ENCODE assay signal across 14 cellular contexts in the genomic region with DNA sequence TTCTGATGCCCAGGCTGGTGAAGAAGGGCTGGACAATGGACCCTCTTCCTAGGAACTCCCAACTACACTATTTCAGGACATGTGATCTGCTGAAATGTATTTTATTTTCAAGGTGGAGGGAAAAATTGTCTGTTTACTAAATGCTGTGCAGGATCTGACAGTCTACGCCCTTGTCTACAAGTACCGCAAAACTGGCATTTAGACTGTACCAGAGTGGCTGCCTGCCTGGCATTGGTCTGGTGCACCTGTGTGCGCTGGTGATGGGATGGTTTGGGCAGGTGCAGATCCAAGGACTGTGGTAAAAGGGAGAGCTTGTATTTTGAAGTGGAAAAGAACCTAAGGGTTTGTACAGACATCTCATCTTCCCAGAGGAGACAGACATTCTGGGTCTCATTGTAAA.
DNase-seq lines count a peak whose midpoint lies in the region; ATAC-seq and TF ChIP-seq lines count a peak whose summit lies in the region.
"Had no signal": no experiment of that assay in that cellular context is flagged by ENCODE, and none has a peak within 500 bp of the region (broad histone marks: within the 10 kb centered on the region; RNA-seq: fewer than 3 reads in every experiment).

No MANE protein-coding gene starts in this region.

- H3K27ac ChIP-seq in endodermal cell (ENCODE audit: low read depth, low read length): no peak overlapping the region
- H3K27ac ChIP-seq: BLaER1 treated with 17β-estradiol and CSF1 and Interleukin-3, amounts not matched to agents 10 nM and 100 nM had no signal

- ATAC-seq in GM21619 (IDR thresholded peaks at IDR 0.05; ENCODE audit: unreplicated experiment): no peak
- ATAC-seq: GM12878 had no signal

- intact Hi-C loops in cardiac septum (cut with DNase I): no loop called here

- peaks cover 2% of the 10 kb centered on the region for H3K27me3 Mint-ChIP-seq in endodermal cell (ENCODE audit: insufficient read depth)

- no peak overlapping the region for H3K27ac Mint-ChIP-seq in endodermal cell
- H3K27ac Mint-ChIP-seq: CD4-positive, CD25-positive, alpha-beta regulatory T cell; H9 had no signal

- no peaks in the 10 kb centered on the region for H3K9me3 Mint-ChIP-seq in endodermal cell
- H3K9me3 Mint-ChIP-seq: H9 had no signal

- H3K9me3 ChIP-seq in endodermal cell (ENCODE audit: control insufficient read depth, low read length): no peaks in the 10 kb centered on the region
- H3K9me3 ChIP-seq: BLaER1 treated with 17β-estradiol and CSF1 and Interleukin-3, amounts not matched to agents 10 nM and 100 nM had no signal

- H3K4me1 Mint-ChIP-seq in endodermal cell: no peaks in the 10 kb centered on the region
- H3K4me1 Mint-ChIP-seq: CD4-positive, CD25-positive, alpha-beta regulatory T cell; H9 had no signal

- WGBS in endodermal cell (ENCODE audit: insufficient coverage in 1 of 2, insufficient read length in 1 of 2), 2 experiments: 74% methylated on average over 3 of the region's 3 CpGs; no CpG with 5 or more reads in 1 of the 2 experiments

- TF ChIP-seq CTCF in endodermal cell (conservative IDR thresholded peaks at IDR 0.05): no peak

- no peak overlapping the region for H3K9ac ChIP-seq in endodermal cell (ENCODE audit: extremely low read depth, low read length, poor library complexity, severe bottlenecking)
- H3K9ac ChIP-seq: BLaER1 treated with 17β-estradiol and CSF1 and Interleukin-3, amounts not matched to agents 10 nM and 100 nM had no signal

- H3K36me3 ChIP-seq in endodermal cell (ENCODE audit: control insufficient read depth, insufficient read depth, low read length): no peaks in the 10 kb centered on the region
- H3K36me3 ChIP-seq: BLaER1 treated with 17β-estradiol and CSF1 and Interleukin-3, amounts not matched to agents 10 nM and 100 nM had no signal

- no peak overlapping the region for H3K4me3 Mint-ChIP-seq in endodermal cell
- H3K4me3 Mint-ChIP-seq: CD4-positive, CD25-positive, alpha-beta regulatory T cell; H9 had no signal

- H3K36me3 Mint-ChIP-seq in endodermal cell (ENCODE audit: low read depth): no peaks in the 10 kb centered on the region
- H3K36me3 Mint-ChIP-seq: CD4-positive, CD25-positive, alpha-beta regulatory T cell had no signal

- H3K4me1 ChIP-seq in endodermal cell (ENCODE audit: control insufficient read depth, insufficient read depth, low read length): no peaks in the 10 kb centered on the region
- H3K4me1 ChIP-seq: BLaER1 treated with 17β-estradiol and CSF1 and Interleukin-3, amounts not matched to agents 10 nM and 100 nM had no signal

- H3K4me3 ChIP-seq in endodermal cell (ENCODE audit: low read length): no peak overlapping the region
- H3K4me3 ChIP-seq: BLaER1 treated with 17β-estradiol and CSF1 and Interleukin-3, amounts not matched to agents 10 nM and 100 nM; GM12878 had no signal

- H3K27me3 ChIP-seq in endodermal cell (ENCODE audit: control insufficient read depth, insufficient read depth, low read length, poor library complexity, severe bottlenecking): no peaks in the 10 kb centered on the region
- H3K27me3 ChIP-seq: BLaER1 treated with 17β-estradiol and CSF1 and Interleukin-3, amounts not matched to agents 10 nM and 100 nM had no signal

- DNase-seq in NCI-H2196 (lab: John Stamatoyannopoulos, UW; ENCODE audit: unreplicated experiment): peak; percentile 3
- no peak for DNase-seq in NCI-H2196 treated with DMSO at 0.1 percent for 48 hours (lab: John Stamatoyannopoulos, UW; ENCODE audit: unreplicated experiment)
- DNase-seq in NCI-H128 (lab: John Stamatoyannopoulos, UW; ENCODE audit: unreplicated experiment): peak; percentile 21
- peak; percentile 35 for DNase-seq in endodermal cell
- no peak for DNase-seq in NCI-H1048 (lab: John Stamatoyannopoulos, UW)
- DNase-seq in cardiac septum (ENCODE audit: low spot score): no peak
- DNase-seq: ACHN; CD4-positive, CD25-positive, alpha-beta regulatory T cell; DMS53; GOT3; H9 had no signal

Comparison
In these comparisons a context has a peak if more than half of its experiments do, and no peak if none do; other contexts are left out.
1. DNase-seq: peak in NCI-H2196 (single experiment), NCI-H128 (single experiment) and endodermal cell (single experiment); none in NCI-H2196 treated with DMSO at 0.1 percent for 48 hours (single experiment), NCI-H1048 (single experiment) and cardiac septum (single experiment).